ENCODE assay signal across 27 cellular contexts in genomic region chr2:24680196-24680595, GRCh38.
DNase-seq lines count a peak whose midpoint lies in the region; ATAC-seq, FAIRE-seq and TF ChIP-seq lines count a peak whose summit lies in the region.
"Had no signal": no experiment of that assay in that cellular context is flagged by ENCODE, and none has a peak within 500 bp of the region (broad histone marks: within the 10 kb centered on the region; RNA-seq: fewer than 3 reads in every experiment).

No MANE protein-coding gene starts in this region.

- H3K4me2 ChIP-seq in astrocyte (ENCODE audit: low read length) = no peak overlapping the region
- H3K4me2 ChIP-seq: BLaER1 had no signal

- no peaks in the 10 kb centered on the region for H3K27me3 Mint-ChIP-seq in astrocyte (ENCODE audit: low read depth, unreplicated experiment)
- H3K27me3 Mint-ChIP-seq in central memory CD8-positive, alpha-beta T cell = no peaks in the 10 kb centered on the region
- H3K27me3 Mint-ChIP-seq: CD4-positive, alpha-beta memory T cell; CD4-positive, CD25-positive, alpha-beta regulatory T cell; CD8-positive, alpha-beta memory T cell had no signal

- peak; percentile 37 for FAIRE-seq in astrocyte (lab: Jason Lieb, UNC)
- FAIRE-seq: A204.1, GM12878, GM12892, GM18507 had no signal

- no peaks in the 10 kb centered on the region for H4K20me1 ChIP-seq in astrocyte (ENCODE audit: insufficient read depth, low read length)
- H4K20me1 ChIP-seq: BLaER1 had no signal

- H3K4me1 ChIP-seq in HEK293 (ENCODE audit: control insufficient read depth, insufficient read depth, low read length) (peaks cover 3% of the 10 kb centered on the region; the same call in 1 of the 2 replicates), astrocyte (ENCODE audit: insufficient read depth, low read length) (no peaks in the 10 kb centered on the region), stomach (no peaks in the 10 kb centered on the region)
- H3K4me1 ChIP-seq: BE2C, BLaER1 had no signal

- H3K4me3 ChIP-seq in HEK293 (ENCODE audit: low read depth, low read length) (no peak overlapping the region), astrocyte (ENCODE audit: insufficient read depth, low read depth, low read length) (no peak overlapping the region), stomach (no peak overlapping the region)
- H3K4me3 ChIP-seq: BLaER1, GM12878 had no signal

- no peaks in the 10 kb centered on the region for H3K79me2 ChIP-seq in astrocyte (ENCODE audit: insufficient read depth, low read length)

- H3K36me3 Mint-ChIP-seq in astrocyte (ENCODE audit: low read depth, unreplicated experiment) = peaks cover 5% of the 10 kb centered on the region
- H3K36me3 Mint-ChIP-seq in central memory CD8-positive, alpha-beta T cell (ENCODE audit: insufficient read depth) = peaks cover 24% of the 10 kb centered on the region

- no peak overlapping the region for H3K9ac ChIP-seq in astrocyte (ENCODE audit: low read length)
- H3K9ac ChIP-seq: BLaER1 had no signal

- no peak for TF ChIP-seq POLR2A in stomach (IDR thresholded peaks at IDR 0.05)

- TF ChIP-seq CTCF in HEK293 (tag by site-specific recombination; IDR thresholded peaks at IDR 0.05) (no peak), astrocyte (IDR thresholded peaks at IDR 0.05; ENCODE audit: insufficient read depth, low read depth, low read length) (no peak), stomach (IDR thresholded peaks at IDR 0.05) (no peak)

- POLR2A ChIA-PET in HEK293 (lab: Yijun Ruan, JAX) = interaction anchor here (0.6 kb wide), 1 partner anchor 9 kb away, joined by 3 read pairs; no protein-coding TSS in a partner anchor

- H3K27me3 ChIP-seq in astrocyte (ENCODE audit: insufficient read depth, low read length) (no peaks in the 10 kb centered on the region), stomach (no peaks in the 10 kb centered on the region)
- H3K27me3 ChIP-seq: BE2C, BLaER1 had no signal

- H3K27ac ChIP-seq in HEK293 (ENCODE audit: extremely low read depth, low read depth, low read length) = no peak overlapping the region
- H3K27ac ChIP-seq in astrocyte (ENCODE audit: low read depth, low read length) = no peak overlapping the region
- no peak overlapping the region for H3K27ac ChIP-seq in stomach
- H3K27ac ChIP-seq: BLaER1 had no signal

- H3K27ac Mint-ChIP-seq in astrocyte (ENCODE audit: unreplicated experiment) = no peak overlapping the region
- H3K27ac Mint-ChIP-seq in central memory CD8-positive, alpha-beta T cell (ENCODE audit: low read depth) = peak overlapping the region; percentile 12
- H3K27ac Mint-ChIP-seq: CD8-positive, alpha-beta memory T cell had no signal

- CTCF ChIA-PET in HEK293 (lab: Yijun Ruan, JAX) = interaction anchor here (0.6 to 0.7 kb wide), 3 partner anchors 70 to 296 kb away, joined by 3 to 6 read pairs (median 4); no protein-coding TSS in a partner anchor

- H2AFZ ChIP-seq in astrocyte (ENCODE audit: low read depth, low read length) = no peak overlapping the region

- DNase-seq in astrocyte (ENCODE audit: low read depth) = no peak
- no peak for DNase-seq in central memory CD8-positive, alpha-beta T cell (ENCODE audit: low spot score in 2 of 2)
- DNase-seq in stomach = no peak
- no peak for DNase-seq in kidney glomerular epithelial cell (lab: John Stamatoyannopoulos, UW)
- DNase-seq: 8988T; BE2C; C1 segment of cervical spinal cord; CD4-positive, alpha-beta memory T cell; CD4-positive, CD25-positive, alpha-beta regulatory T cell; CD8-positive, alpha-beta memory T cell; COR-L47; DMS 273 treated with DMSO at 0.1 percent for 48 hours; DMS153; DMS53; DMS79; DND-41; EL; GDM1 had no signal

- no peaks in the 10 kb centered on the region for H3K9me3 Mint-ChIP-seq in astrocyte (ENCODE audit: unreplicated experiment)
- H3K9me3 Mint-ChIP-seq in central memory CD8-positive, alpha-beta T cell = no peaks in the 10 kb centered on the region
- H3K9me3 Mint-ChIP-seq: CD14-positive monocyte; CD4-positive, alpha-beta memory T cell; CD8-positive, alpha-beta memory T cell had no signal

- peaks cover 10% of the 10 kb centered on the region for H3K4me1 Mint-ChIP-seq in astrocyte (ENCODE audit: low read depth, unreplicated experiment)
- peaks cover 5% of the 10 kb centered on the region for H3K4me1 Mint-ChIP-seq in central memory CD8-positive, alpha-beta T cell
- H3K4me1 Mint-ChIP-seq: CD14-positive monocyte; CD8-positive, alpha-beta memory T cell had no signal

- no peak overlapping the region for H3K4me3 Mint-ChIP-seq in astrocyte (ENCODE audit: unreplicated experiment)
- no peak overlapping the region for H3K4me3 Mint-ChIP-seq in central memory CD8-positive, alpha-beta T cell
- H3K4me3 Mint-ChIP-seq: CD14-positive monocyte; CD4-positive, alpha-beta memory T cell; CD4-positive, CD25-positive, alpha-beta regulatory T cell; CD8-positive, alpha-beta memory T cell had no signal

- no peak for ATAC-seq in central memory CD8-positive, alpha-beta T cell (replicated peaks; ENCODE audit: extremely low read depth, poor library complexity, severe bottlenecking)
- ATAC-seq in HG03108 (IDR thresholded peaks at IDR 0.05; ENCODE audit: unreplicated experiment) (no peak), HG03139 (IDR thresholded peaks at IDR 0.05; ENCODE audit: unreplicated experiment) (no peak)
- ATAC-seq: GM12878 had no signal

- intact Hi-C loops in stomach (cut with DNase I; ENCODE audit: low total_unique reads) = no loop called here

- 96 to 97% (median 96%) methylated on average over 5 of the region's 5 CpGs for WGBS in stomach, 5 donors

- H3K9me3 ChIP-seq in HEK293 (ENCODE audit: control insufficient read depth, insufficient read depth, low read depth, low read length) = no peaks in the 10 kb centered on the region
- H3K9me3 ChIP-seq in astrocyte (ENCODE audit: insufficient read depth, low read depth, low read length) = no peaks in the 10 kb centered on the region
- no peaks in the 10 kb centered on the region for H3K9me3 ChIP-seq in stomach
- H3K9me3 ChIP-seq: BE2C, BLaER1 had no signal

- H3K36me3 ChIP-seq in HEK293 (ENCODE audit: control insufficient read depth in 2 of 2, insufficient read depth in 1 of 2, low read length in 2 of 2) = no peaks in the 10 kb centered on the region; a peak in 1 of 3 replicates
- H3K36me3 ChIP-seq in astrocyte (ENCODE audit: insufficient read depth, low read length) = no peaks in the 10 kb centered on the region
- H3K36me3 ChIP-seq in stomach = peaks cover 4 to 48% (median 33%) of the 10 kb centered on the region in 4 donors
- H3K36me3 ChIP-seq: BE2C had no signal

- TF ChIP-seq EP300 in stomach (IDR thresholded peaks at IDR 0.05) = no peak

TF ChIP-seq in HEK293, 187 proteins besides CTCF, POLR2A, EP300 and RAD21:
- TF ChIP-seq ZNF146 (tag by site-specific recombination; IDR thresholded peaks at IDR 0.05) = peak; percentile 59
- TF ChIP-seq ZIC2 (tag by site-specific recombination; IDR thresholded peaks at IDR 0.05) = no peak
